Comparison of ENCODE assay signal across 1 cellular context in the genomic region with DNA sequence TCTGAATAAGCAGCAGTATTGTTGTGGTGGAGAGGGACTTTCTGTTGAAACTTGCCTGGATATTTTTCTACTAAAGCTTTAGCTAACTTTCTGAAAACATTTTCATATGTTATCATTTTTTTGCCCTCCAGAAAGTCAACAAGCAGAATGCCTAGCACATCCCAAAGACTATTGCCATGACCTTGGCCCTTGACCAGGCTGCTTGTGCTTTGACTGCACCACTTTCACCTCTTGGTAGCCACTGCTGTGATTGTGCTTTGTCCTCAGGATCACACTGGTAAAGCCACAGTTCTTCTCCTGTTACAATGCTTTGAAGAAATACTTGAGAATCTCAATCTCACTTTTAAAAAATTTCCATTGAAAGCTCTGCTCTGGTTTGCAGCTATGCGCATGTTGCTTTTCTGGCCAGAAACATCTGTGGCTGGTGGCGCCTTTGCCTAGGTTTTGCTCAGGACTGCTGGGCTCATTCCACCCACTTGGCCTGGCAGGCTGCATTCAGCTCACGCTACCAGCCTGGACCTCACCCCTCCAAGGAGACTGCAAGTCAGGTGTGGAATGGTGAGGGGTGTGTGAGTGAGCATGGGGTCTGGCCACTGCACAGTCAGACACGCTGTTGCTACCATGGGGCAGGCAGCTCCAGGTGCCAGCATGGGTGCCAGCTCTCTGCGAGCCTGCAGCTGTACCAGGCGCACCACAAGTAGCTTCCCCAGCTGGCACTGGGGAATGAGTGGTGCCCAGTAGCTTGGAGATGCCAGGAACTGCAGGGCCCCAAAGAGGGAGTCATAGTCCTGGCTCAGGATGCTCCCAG.
TF ChIP-seq lines count a peak whose summit lies in the region.

No MANE protein-coding gene starts in this region.

TF ChIP-seq in HepG2, 621 proteins besides CTCF, POLR2A, EP300 and RAD21 (continued from another document):
- TF ChIP-seq ATF2 (CRISPR knock-in tag; IDR thresholded peaks at IDR 0.05) (no peak), NFE2L2 (IDR thresholded peaks at IDR 0.05; ENCODE audit: low read length) (no peak), KLF15 (CRISPR knock-in tag; IDR thresholded peaks at IDR 0.05; ENCODE audit: borderline replicate concordance) (no peak), PRDM4 (CRISPR knock-in tag; IDR thresholded peaks at IDR 0.05; ENCODE audit: borderline replicate concordance) (no peak), CBX1 (IDR thresholded peaks at IDR 0.05; ENCODE audit: low read depth) (no peak), TERF1 (CRISPR knock-in tag; IDR thresholded peaks at IDR 0.05) (no peak), MAX (IDR thresholded peaks at IDR 0.05) (0 out of 2 replicates have a peak, but pooled peaks have one; percentile 3), PLRG1 (conservative IDR thresholded peaks at IDR 0.05) (no peak), CBFB (CRISPR knock-in tag; IDR thresholded peaks at IDR 0.05) (no peak), HOXD1 (CRISPR knock-in tag; IDR thresholded peaks at IDR 0.05) (0 out of 2 replicates have a peak, but pooled peaks have one; percentile 48), ZNF652 (CRISPR knock-in tag; IDR thresholded peaks at IDR 0.05; ENCODE audit: borderline replicate concordance, low read depth) (no peak), PAWR (CRISPR knock-in tag; IDR thresholded peaks at IDR 0.05; ENCODE audit: borderline replicate concordance) (no peak), ZNF576 (CRISPR knock-in tag; IDR thresholded peaks at IDR 0.05) (no peak), ZNF777 (CRISPR knock-in tag; IDR thresholded peaks at IDR 0.05) (no peak), ZNF556 (CRISPR knock-in tag; IDR thresholded peaks at IDR 0.05; ENCODE audit: borderline replicate concordance) (0 out of 2 replicates have a peak, but pooled peaks have one; percentile 54), PHF21A (CRISPR knock-in tag; IDR thresholded peaks at IDR 0.05) (peak; percentile 43; the same call in 1 of the 2 replicates), ADNP (CRISPR knock-in tag; IDR thresholded peaks at IDR 0.05) (no peak), ZFP62 (CRISPR knock-in tag; IDR thresholded peaks at IDR 0.05) (no peak), SNAPC2 (CRISPR knock-in tag; IDR thresholded peaks at IDR 0.05) (no peak), ELF1 (CRISPR knock-in tag; IDR thresholded peaks at IDR 0.05) (no peak), STAG1 (CRISPR knock-in tag; IDR thresholded peaks at IDR 0.05) (0 out of 2 replicates have a peak, but pooled peaks have one; percentile 3), ZNF577 (CRISPR knock-in tag; IDR thresholded peaks at IDR 0.05; ENCODE audit: borderline replicate concordance, low read depth) (no peak), ZNF792 (CRISPR knock-in tag; IDR thresholded peaks at IDR 0.05) (no peak), CERS6 (CRISPR knock-in tag; IDR thresholded peaks at IDR 0.05) (no peak), KAT2B (IDR thresholded peaks at IDR 0.05; ENCODE audit: borderline replicate concordance, low read depth, low read length) (no peak), FOXA3 (CRISPR knock-in tag; IDR thresholded peaks at IDR 0.05) (peak; percentile 91), RXRB (CRISPR knock-in tag; IDR thresholded peaks at IDR 0.05; ENCODE audit: borderline replicate concordance) (peak; percentile 85; the same call in 1 of the 2 replicates), ZNF772 (CRISPR knock-in tag; IDR thresholded peaks at IDR 0.05) (no peak)
